ENCODE assay signal across 16 cellular contexts in the genomic region with DNA sequence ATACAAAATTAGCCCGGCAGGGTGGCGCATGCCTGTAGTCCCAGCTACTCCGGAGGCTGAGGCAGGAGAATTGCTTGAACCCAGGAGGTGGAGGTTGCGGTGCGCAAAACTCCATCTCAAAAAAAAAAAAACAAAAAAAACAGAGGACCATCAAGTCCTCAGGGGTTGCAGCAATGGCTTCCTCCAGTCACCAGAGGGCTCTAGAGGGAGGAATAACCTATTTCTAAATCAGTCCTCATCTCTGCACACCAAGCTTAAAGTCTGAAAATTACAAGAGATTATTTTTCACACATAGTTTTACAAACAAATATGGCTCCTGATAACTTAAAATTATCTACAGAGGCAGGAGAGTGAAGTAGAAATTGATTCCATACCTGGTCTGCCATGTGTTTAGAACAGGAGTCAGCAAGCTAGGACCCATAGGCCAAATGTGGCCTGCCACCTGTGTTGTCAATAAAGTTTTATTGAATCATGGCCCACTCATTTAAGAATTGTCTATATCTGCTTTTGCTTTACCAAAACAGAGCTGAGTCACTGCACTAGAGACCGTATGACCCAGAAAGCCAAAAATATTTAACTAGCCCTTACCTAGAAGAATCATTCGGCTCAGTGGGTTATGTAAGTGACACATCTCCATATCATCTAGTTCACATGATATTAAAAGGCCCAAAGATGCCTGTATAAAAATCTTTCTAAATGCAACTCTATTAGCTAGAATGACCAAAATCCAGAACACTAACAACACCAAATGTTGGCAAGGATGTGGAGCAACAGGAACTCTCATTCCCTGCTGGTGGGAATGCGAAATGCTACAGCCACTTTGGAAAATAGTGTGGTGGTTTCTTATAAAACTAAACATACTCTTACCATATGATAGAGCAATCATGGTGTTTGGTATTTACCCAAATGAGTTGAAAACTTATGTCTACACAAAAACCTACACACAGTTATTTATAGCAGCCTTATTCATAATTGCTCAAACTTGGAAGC.
DNase-seq lines count a peak whose midpoint lies in the region; ATAC-seq, FAIRE-seq and TF ChIP-seq lines count a peak whose summit lies in the region.
"Had no signal": no experiment of that assay in that cellular context is flagged by ENCODE, and none has a peak within 500 bp of the region (broad histone marks: within the 10 kb centered on the region; RNA-seq: fewer than 3 reads in every experiment).

No MANE protein-coding gene starts in this region.

- H3K9me3 Mint-ChIP-seq in H9: no peaks in the 10 kb centered on the region; a peak in 1 of 5 replicates
- H3K9me3 Mint-ChIP-seq: T-helper 2 cell treated with Interferon-gamma antibody and Interleukin-4, amounts not matched to agents 5 μg/mL and 100 μg/mL, for 36 hours had no signal

- H4K5ac ChIP-seq in H9 (ENCODE audit: insufficient read length, low read depth, low read length): no peak overlapping the region

- no peak overlapping the region for H4K91ac ChIP-seq in H9 (ENCODE audit: insufficient read length, low read depth, low read length)

- FAIRE-seq in RCC 7860 (lab: Jason Lieb, UNC): no peak

- H3K4me3 Mint-ChIP-seq in H9: no peak overlapping the region
- H3K4me3 Mint-ChIP-seq: T-helper 2 cell treated with Interferon-gamma antibody and Interleukin-4, amounts not matched to agents 5 μg/mL and 100 μg/mL, for 36 hours had no signal

- H3K9me3 ChIP-seq in H9 (ENCODE audit: control insufficient read depth, low read depth, low read length): no peaks in the 10 kb centered on the region
- H3K9me3 ChIP-seq: transverse colon had no signal

- no peaks in the 10 kb centered on the region for H3K4me1 ChIP-seq in H9 (ENCODE audit: insufficient read depth, low read length)
- H3K4me1 ChIP-seq: transverse colon had no signal

- TF ChIP-seq CTCF in H9 (conservative IDR thresholded peaks at IDR 0.05) (peak; percentile 35; the same call in 2 of the 3 replicates), fibroblast of villous mesenchyme (IDR thresholded peaks at IDR 0.05; ENCODE audit: insufficient read depth, low read depth, low read length) (peak; percentile 19)

- DNase-seq in DMS53 (lab: John Stamatoyannopoulos, UW) (peak; percentile 18), DMS53 treated with DMSO at 0.1 percent for 48 hours (lab: John Stamatoyannopoulos, UW; ENCODE audit: unreplicated experiment) (no peak), H9 (no peak), RCC 7860 (ENCODE audit: low spot score) (peak; percentile 17), fibroblast of villous mesenchyme (ENCODE audit: low read depth) (no peak), COLO829 (ENCODE audit: low spot score) (no peak)
- DNase-seq: activated naive CD4-positive, alpha-beta T cell; central memory CD4-positive, alpha-beta T cell; DMS79; mesenchymal stem cell; NCI-H2081; occipital lobe; transverse colon had no signal

- H3K9ac ChIP-seq in H9 (ENCODE audit: extremely low read depth, insufficient read length, low read length): no peak overlapping the region

- no peak overlapping the region for H3K23ac ChIP-seq in H9 (ENCODE audit: insufficient read length, low read depth, low read length)

- H2BK12ac ChIP-seq in H9 (ENCODE audit: insufficient read length, low read depth, low read length): no peak overlapping the region

- H2BK5ac ChIP-seq in H9 (ENCODE audit: insufficient read length, low read length): no peak overlapping the region

- no peak overlapping the region for H4K8ac ChIP-seq in H9 (replicated peaks; ENCODE audit: insufficient read length, low read depth, low read length)

- no peak overlapping the region for H3K4me2 ChIP-seq in H9 (ENCODE audit: insufficient read depth, insufficient read length, low read length)

- no peak overlapping the region for H3K4ac ChIP-seq in H9 (ENCODE audit: low read depth, low read length)

- peaks cover 2% of the 10 kb centered on the region; the same call in 1 of the 2 replicates for H3K27me3 Mint-ChIP-seq in H9 (ENCODE audit: low read depth)

- no peaks in the 10 kb centered on the region for H3K79me2 ChIP-seq in H9 (ENCODE audit: insufficient read depth, low read length)

- no peak overlapping the region for H3K56ac ChIP-seq in H9 (ENCODE audit: insufficient read length, low read depth, low read length)

- no peaks in the 10 kb centered on the region for H3K79me1 ChIP-seq in H9 (ENCODE audit: insufficient read depth, low read depth, low read length, poor library complexity, severe bottlenecking)

- H2AFZ ChIP-seq in H9 (ENCODE audit: low read length): no peak overlapping the region

- H2BK15ac ChIP-seq in H9 (ENCODE audit: low read depth, low read length): no peak overlapping the region

- no peak overlapping the region for H3K4me3 ChIP-seq in fibroblast of villous mesenchyme (ENCODE audit: low read depth, low read length)
- H3K4me3 ChIP-seq: transverse colon had no signal

- no peak overlapping the region for H3K18ac ChIP-seq in H9 (ENCODE audit: insufficient read length, low read depth, low read length)

- H3K4me1 Mint-ChIP-seq in H9: peaks cover 0 to 10% of the 10 kb centered on the region in 2 experiments; a peak in 2 of 4 replicates

- no peak overlapping the region for H3K14ac ChIP-seq in H9 (ENCODE audit: insufficient read depth, low read length)

- H3K23me2 ChIP-seq in H9 (ENCODE audit: insufficient read length, low read depth, low read length, poor library complexity, severe bottlenecking): no peaks in the 10 kb centered on the region

- no CpG with 5 or more reads among the region's 8 CpGs for WGBS in H9 (ENCODE audit: extremely low coverage, insufficient read length, low lambda C conversion rate)

- no peak overlapping the region for H3K27ac Mint-ChIP-seq in H9
- H3K27ac Mint-ChIP-seq: T-helper 2 cell treated with Interferon-gamma antibody and Interleukin-4, amounts not matched to agents 5 μg/mL and 100 μg/mL, for 36 hours had no signal

- H2AK5ac ChIP-seq in H9 (ENCODE audit: insufficient read length, low read length): no peak overlapping the region

- H3K36me3 Mint-ChIP-seq in H9 (ENCODE audit: insufficient read depth in 1 of 3, low read depth in 3 of 3): no peaks in the 10 kb centered on the region; a peak in 1 of 7 replicates

- H3K27ac ChIP-seq in H9 (ENCODE audit: insufficient read length, low read depth, low read length): no peak overlapping the region
- H3K27ac ChIP-seq: transverse colon had no signal

- H3T11ph ChIP-seq in H9 (ENCODE audit: low read length): no peak overlapping the region

- ATAC-seq in HG02970 (IDR thresholded peaks at IDR 0.05; ENCODE audit: low FRiP score, unreplicated experiment): no peak
- ATAC-seq in GM21447 (IDR thresholded peaks at IDR 0.05; ENCODE audit: unreplicated experiment): no peak

- no peaks in the 10 kb centered on the region for H3K27me3 ChIP-seq in H9 (ENCODE audit: insufficient read depth, low read length)
- H3K27me3 ChIP-seq: transverse colon had no signal

- no peak overlapping the region for H2BK20ac ChIP-seq in H9 (ENCODE audit: low read depth, low read length, poor library complexity, severe bottlenecking)

- no peaks in the 10 kb centered on the region for H4K20me1 ChIP-seq in H9 (ENCODE audit: control insufficient read depth, insufficient read depth, insufficient read length)

- no peak overlapping the region for H2BK120ac ChIP-seq in H9 (ENCODE audit: low read depth, low read length, poor library complexity, severe bottlenecking)

Comparison
In these comparisons a context has a peak if more than half of its experiments do, and no peak if none do; other contexts are left out.
1. DNase-seq: peak in DMS53 (single experiment) and RCC 7860 (single experiment); none in DMS53 treated with DMSO at 0.1 percent for 48 hours (single experiment), H9 (single experiment), fibroblast of villous mesenchyme (single experiment) and COLO829 (single experiment).